In genomic region chr6:131688286-131688685, GRCh38 we compare ENCODE assay signal across 13 cellular contexts. TPM values are rescaled to one million over a fixed set of nuclear protein-coding genes. Genes with fewer than 3 reads are reported as not detected.
DNase-seq lines count a peak whose midpoint lies in the region; ATAC-seq and TF ChIP-seq lines count a peak whose summit lies in the region.
"Had no signal": no experiment of that assay in that cellular context is flagged by ENCODE, and none has a peak within 500 bp of the region (broad histone marks: within the 10 kb centered on the region; RNA-seq: fewer than 3 reads in every experiment).

No MANE protein-coding gene starts in this region.

- ATAC-seq in GM21825 (IDR thresholded peaks at IDR 0.05; ENCODE audit: unreplicated experiment) (peak; percentile 65), HG03378 (IDR thresholded peaks at IDR 0.05; ENCODE audit: unreplicated experiment) (peak; percentile 68)
- peak; percentile 83 for ATAC-seq in stimulated activated memory B cell treated with anti-CD40 and anti-IgM and Interleukin-4, amounts not matched to agents 10 μg/mL and 1 μg/mL and 100 μg/mL, for 72 hours

- peak overlapping the region; percentile 9 for H3K27ac Mint-ChIP-seq in activated CD4-positive, alpha-beta T cell treated with anti-CD3 and anti-CD28 coated beads, Interleukin-2, amount 10 ng/mL, durations not matched to agents 24 days and 14 days
- peak overlapping the region; percentile 98 for H3K27ac Mint-ChIP-seq in stimulated activated memory B cell treated with anti-CD40 and anti-IgM and Interleukin-4, amounts not matched to agents 10 μg/mL and 1 μg/mL and 100 μg/mL, for 72 hours
- H3K27ac Mint-ChIP-seq: endodermal cell had no signal

- peaks cover 9% of the 10 kb centered on the region for H3K4me1 Mint-ChIP-seq in activated CD4-positive, alpha-beta T cell treated with anti-CD3 and anti-CD28 coated beads, Interleukin-2, amount 10 ng/mL, durations not matched to agents 24 days and 14 days
- H3K4me1 Mint-ChIP-seq in stimulated activated memory B cell treated with anti-CD40 and anti-IgM and Interleukin-4, amounts not matched to agents 10 μg/mL and 1 μg/mL and 100 μg/mL, for 72 hours: peaks cover 52% of the 10 kb centered on the region
- H3K4me1 Mint-ChIP-seq: endodermal cell had no signal

- no peaks in the 10 kb centered on the region for H3K79me2 ChIP-seq in hepatocyte

- no peak for TF ChIP-seq CTCF in hepatocyte (IDR thresholded peaks at IDR 0.05; ENCODE audit: poor library complexity)

- H3K9me3 Mint-ChIP-seq in activated CD4-positive, alpha-beta T cell treated with anti-CD3 and anti-CD28 coated beads, Interleukin-2, amount 10 ng/mL, durations not matched to agents 24 days and 14 days: no peaks in the 10 kb centered on the region
- no peaks in the 10 kb centered on the region for H3K9me3 Mint-ChIP-seq in stimulated activated memory B cell treated with anti-CD40 and anti-IgM and Interleukin-4, amounts not matched to agents 10 μg/mL and 1 μg/mL and 100 μg/mL, for 72 hours
- H3K9me3 Mint-ChIP-seq: endodermal cell had no signal

- no peaks in the 10 kb centered on the region for H3K27me3 ChIP-seq in hepatocyte

- 100% methylated on average over 1 of the region's 1 CpG for WGBS in hepatocyte (ENCODE audit: low lambda C conversion rate, missing lambda C conversion rate)

- no peak overlapping the region for H3K4me3 Mint-ChIP-seq in activated CD4-positive, alpha-beta T cell treated with anti-CD3 and anti-CD28 coated beads, Interleukin-2, amount 10 ng/mL, durations not matched to agents 24 days and 14 days
- peak overlapping the region; percentile 62 for H3K4me3 Mint-ChIP-seq in stimulated activated memory B cell treated with anti-CD40 and anti-IgM and Interleukin-4, amounts not matched to agents 10 μg/mL and 1 μg/mL and 100 μg/mL, for 72 hours
- H3K4me3 Mint-ChIP-seq: endodermal cell had no signal

- intact Hi-C loops in activated CD4-positive, alpha-beta T cell treated with anti-CD3 and anti-CD28 coated beads, Interleukin-2, amount 10 ng/mL, durations not matched to agents 24 days and 14 days (cut with micrococcal nuclease): loop anchor here (1.0 kb wide), 1 partner anchor 48 kb away; no protein-coding TSS in a partner anchor
- intact Hi-C loops in cardiac septum (cut with DNase I): no loop called here

- H2AFZ ChIP-seq in hepatocyte: no peak overlapping the region

- no peaks in the 10 kb centered on the region for H3K9me2 ChIP-seq in hepatocyte (replicated peaks; ENCODE audit: insufficient read depth)

- no peak for DNase-seq in activated CD4-positive, alpha-beta T cell treated with anti-CD3 and anti-CD28 coated beads, Interleukin-2, amount 10 ng/mL, durations not matched to agents 24 days and 14 days
- no peak for DNase-seq in activated CD4-positive, alpha-beta T cell treated with anti-CD3 and anti-CD28 coated beads for 48 hours
- DNase-seq in NCI-H2029 treated with DMSO at 0.1 percent for 48 hours (lab: John Stamatoyannopoulos, UW) (no peak), cardiac septum (ENCODE audit: low spot score) (no peak), hepatocyte (ENCODE audit: low spot score) (no peak)
- DNase-seq: activated effector memory CD4-positive, alpha-beta T cell treated with Interleukin-2 at 50 U/mL for 16 hours; endodermal cell; GF-D8 had no signal

- no peaks in the 10 kb centered on the region for H4K20me1 ChIP-seq in hepatocyte (ENCODE audit: insufficient read depth, poor library complexity, severe bottlenecking)

- H3K4me1 ChIP-seq in hepatocyte (ENCODE audit: insufficient read depth): no peaks in the 10 kb centered on the region

- H3K4me2 ChIP-seq in hepatocyte: no peak overlapping the region

- no peak overlapping the region for H3K27ac ChIP-seq in hepatocyte

- H3K36me3 Mint-ChIP-seq in activated CD4-positive, alpha-beta T cell treated with anti-CD3 and anti-CD28 coated beads, Interleukin-2, amount 10 ng/mL, durations not matched to agents 24 days and 14 days (ENCODE audit: low read depth): no peaks in the 10 kb centered on the region
- no peaks in the 10 kb centered on the region for H3K36me3 Mint-ChIP-seq in stimulated activated memory B cell treated with anti-CD40 and anti-IgM and Interleukin-4, amounts not matched to agents 10 μg/mL and 1 μg/mL and 100 μg/mL, for 72 hours

- H3K27me3 Mint-ChIP-seq in activated CD4-positive, alpha-beta T cell treated with anti-CD3 and anti-CD28 coated beads, Interleukin-2, amount 10 ng/mL, durations not matched to agents 24 days and 14 days: peaks cover 2% of the 10 kb centered on the region
- H3K27me3 Mint-ChIP-seq in stimulated activated memory B cell treated with anti-CD40 and anti-IgM and Interleukin-4, amounts not matched to agents 10 μg/mL and 1 μg/mL and 100 μg/mL, for 72 hours: no peaks in the 10 kb centered on the region

- no peak overlapping the region for H3K4me3 ChIP-seq in hepatocyte

- no peaks in the 10 kb centered on the region for H3K36me3 ChIP-seq in hepatocyte (replicated peaks; ENCODE audit: insufficient read depth, low read depth)

- no peaks in the 10 kb centered on the region for H3K9me3 ChIP-seq in hepatocyte (ENCODE audit: low read depth)

RNA-seq across cellular contexts. Expression of gene OR2A4, which starts 12.9 kb away (rescaled TPM):
- total RNA-seq in activated CD4-positive, alpha-beta T cell treated with anti-CD3 and anti-CD28 coated beads, Interleukin-2, amount 10 ng/mL, durations not matched to agents 24 days and 14 days: not detected in 2 replicates
- total RNA-seq in cardiac septum: 0.13 TPM
- not detected in 2 replicates for total RNA-seq in hepatocyte
- polyA plus RNA-seq in hepatocyte: 1.5 TPM in 1 of 2 replicates, not detected in the other
- total RNA-seq: A172, endodermal cell, osteoblast had no signal

RNA-seq across cellular contexts. Expression of gene CTAGE9, which starts 22.5 kb away (rescaled TPM):
- not detected in 2 replicates for total RNA-seq in activated CD4-positive, alpha-beta T cell treated with anti-CD3 and anti-CD28 coated beads, Interleukin-2, amount 10 ng/mL, durations not matched to agents 24 days and 14 days
- total RNA-seq in cardiac septum (not detected), hepatocyte (0.20 and 0.80 TPM in 2 replicates)
- polyA plus RNA-seq in hepatocyte: not detected in 2 replicates
- total RNA-seq: A172, endodermal cell, osteoblast had no signal

RNA-seq across cellular contexts. Expression of gene ENPP3, which starts 51.2 kb away (rescaled TPM):
- total RNA-seq in activated CD4-positive, alpha-beta T cell treated with anti-CD3 and anti-CD28 coated beads, Interleukin-2, amount 10 ng/mL, durations not matched to agents 24 days and 14 days: 1.4 and 2.3 TPM in 2 replicates
- total RNA-seq in cardiac septum (0.16 TPM), hepatocyte (1.0 and 2.7 TPM in 2 replicates)
- 0.98 TPM in 1 of 2 replicates, not detected in the other for polyA plus RNA-seq in hepatocyte
- total RNA-seq: A172, endodermal cell, osteoblast had no signal
